In the genomic region with DNA sequence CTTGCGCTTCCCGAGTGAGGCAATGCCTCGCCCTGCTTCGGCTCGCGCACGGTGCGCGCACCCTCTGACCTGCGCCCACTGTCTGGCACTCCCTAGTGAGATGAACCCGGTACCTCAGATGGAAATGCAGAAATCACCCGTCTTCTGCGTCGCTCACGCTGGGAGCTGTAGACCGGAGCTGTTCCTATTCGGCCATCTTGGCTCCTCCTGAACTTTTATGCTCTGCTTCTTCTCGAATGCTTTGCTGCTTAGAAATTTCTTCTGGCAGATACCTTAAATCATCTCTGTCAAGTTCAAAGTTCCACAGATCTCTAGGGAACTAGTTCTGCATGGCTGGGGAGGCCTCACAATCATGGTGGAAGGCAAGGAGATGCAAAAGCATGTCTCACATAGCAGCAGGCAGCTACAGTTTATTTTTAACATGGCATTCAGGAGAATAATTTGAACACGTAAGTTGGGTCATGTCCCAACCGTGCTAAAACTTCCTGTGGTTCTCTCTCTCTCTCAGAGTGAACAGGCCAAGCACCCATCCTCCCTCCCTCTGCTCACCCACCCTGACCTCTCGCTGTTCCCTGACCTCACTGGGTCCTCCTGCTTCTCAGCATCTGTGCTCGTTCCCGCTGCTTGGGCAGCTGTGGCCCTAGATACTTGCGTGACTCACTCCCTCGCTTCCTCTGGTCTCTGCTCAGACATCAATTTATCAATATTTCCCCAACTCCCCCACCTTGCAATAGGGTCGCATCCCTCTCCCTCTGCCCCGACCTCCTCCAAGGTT, we compare ENCODE assay signal across 10 cellular contexts. TPM values are rescaled to one million over a fixed set of nuclear protein-coding genes. Genes with fewer than 3 reads are reported as not detected.
DNase-seq lines count a peak whose midpoint lies in the region; ATAC-seq, FAIRE-seq and TF ChIP-seq lines count a peak whose summit lies in the region.
"Not testable (repeated sequence)": the region's sequence is repeated elsewhere in the genome, so short reads cannot be mapped to it uniquely, and the experiment has no call there.
"Had no signal": no experiment of that assay in that cellular context is flagged by ENCODE, and none has a peak within 500 bp of the region (broad histone marks: within the 10 kb centered on the region; RNA-seq: fewer than 3 reads in every experiment).

No MANE protein-coding gene starts in this region.

- H3K36me3 ChIP-seq in GM12878 (ENCODE audit: control insufficient read depth in 2 of 2, insufficient read depth in 2 of 2, low read length in 1 of 2); thoracic aorta: not testable (repeated sequence)

- H3K4me3 Mint-ChIP-seq in Calu3 (ENCODE audit: low read depth, unreplicated experiment) (peak overlapping the region; percentile 70), IgD-negative memory B cell (peak overlapping the region in 3 of 4 donors; percentile 73 to 88 (median 76)), glutamatergic neuron (ENCODE audit: unreplicated experiment) (peak overlapping the region; percentile 38), neural crest cell (peak overlapping the region; percentile 84)

- not testable (repeated sequence) for TF ChIP-seq POLR2A in GM12878 (IDR thresholded peaks at IDR 0.05; ENCODE audit: low read depth, low read length)

- H3K4me3 ChIP-seq in GM12878 (0 out of 2 replicates have a peak overlapping the region, but pooled peaks have one; percentile 26), thoracic aorta (peak overlapping the region; percentile 64)

- TF ChIP-seq CTCF in Calu3 (IDR thresholded peaks at IDR 0.05; ENCODE audit: unreplicated experiment); VCaP (conservative IDR thresholded peaks at IDR 0.05); GM12878 (IDR thresholded peaks at IDR 0.05 in 2 of 3, conservative IDR thresholded peaks at IDR 0.05 in 1 of 3; ENCODE audit: control insufficient read depth in 2 of 3, extremely low read depth in 1 of 3, insufficient read depth in 1 of 3, low read depth in 3 of 3, low read length in 3 of 3); glutamatergic neuron (IDR thresholded peaks at IDR 0.05; ENCODE audit: partially characterized antibody, unreplicated experiment); neural crest cell (conservative IDR thresholded peaks at IDR 0.05); thoracic aorta (IDR thresholded peaks at IDR 0.05): not testable (repeated sequence)

- WGBS in GM12878 (ENCODE audit: insufficient coverage, insufficient replicate concordance, low lambda C conversion rate, missing lambda C conversion rate): 18% methylated on average over 11 of the region's 27 CpGs

- H3K4me2 ChIP-seq in GM12878 (ENCODE audit: control insufficient read depth, insufficient read depth): peak overlapping the region; percentile 25; the same call in 1 of the 2 replicates

- FAIRE-seq in GM12878 (lab: Jason Lieb, UNC): not testable (repeated sequence)

- peak overlapping the region; percentile 66 for H3K27ac ChIP-seq in VCaP
- not testable (repeated sequence) for H3K27ac ChIP-seq in GM12878 (ENCODE audit: control insufficient read depth, insufficient read depth); thoracic aorta

- not testable (repeated sequence) for H3K79me2 ChIP-seq in GM12878 (ENCODE audit: control insufficient read depth, insufficient read depth, low read length)

- not testable (repeated sequence) for H3K4me1 ChIP-seq in GM12878 (ENCODE audit: control insufficient read depth, insufficient read depth, low read length); thoracic aorta (ENCODE audit: control insufficient read depth in 1 of 2, low read depth in 2 of 2)

- not testable (repeated sequence) for H3K36me3 Mint-ChIP-seq in Calu3 (ENCODE audit: insufficient read depth, unreplicated experiment); IgD-negative memory B cell; glutamatergic neuron (ENCODE audit: unreplicated experiment); neural crest cell (ENCODE audit: low read depth)

- intact Hi-C loops in Calu3 (cut with micrococcal nuclease; ENCODE audit: unreplicated experiment); GM12878 (cut with micrococcal nuclease; ENCODE audit: unreplicated experiment); left colon (cut with DNase I, micrococcal nuclease): not testable (repeated sequence)

- in situ Hi-C loops in GM12878 (cut with MboI): not testable (repeated sequence)

- H3K4me1 Mint-ChIP-seq in Calu3 (ENCODE audit: low read depth, unreplicated experiment) (peaks cover 17% of the 10 kb centered on the region), IgD-negative memory B cell (peaks cover 7 to 12% (median 12%) of the 10 kb centered on the region in 3 donors), neural crest cell (peaks cover 22% of the 10 kb centered on the region)
- not testable (repeated sequence) for H3K4me1 Mint-ChIP-seq in glutamatergic neuron (ENCODE audit: low read depth, unreplicated experiment)

- CTCF ChIA-PET in Calu3 (lab: Charles Lee); GM12878 (lab: Yijun Ruan, JAX): not testable (repeated sequence)

- H3K9ac ChIP-seq in GM12878 (ENCODE audit: control insufficient read depth, insufficient read depth, low read length): not testable (repeated sequence)

- H3K27ac Mint-ChIP-seq in Calu3 (ENCODE audit: unreplicated experiment): peak overlapping the region; percentile 40
- peak overlapping the region in 2 of 3 donors; percentile 39 to 78 for H3K27ac Mint-ChIP-seq in IgD-negative memory B cell
- H3K27ac Mint-ChIP-seq in glutamatergic neuron (ENCODE audit: unreplicated experiment): not testable (repeated sequence)
- peak overlapping the region; percentile 96 for H3K27ac Mint-ChIP-seq in neural crest cell (ENCODE audit: unreplicated experiment)

- not testable (repeated sequence) for H4K20me1 ChIP-seq in GM12878 (ENCODE audit: control insufficient read depth, insufficient read depth)

- TF ChIP-seq RAD21 in GM12878 (IDR thresholded peaks at IDR 0.05; ENCODE audit: insufficient read depth, low read depth, low read length): not testable (repeated sequence)

- H3K27me3 Mint-ChIP-seq in Calu3 (ENCODE audit: unreplicated experiment); IgD-negative memory B cell; glutamatergic neuron (ENCODE audit: unreplicated experiment); neural crest cell (ENCODE audit: low read depth): not testable (repeated sequence)

- not testable (repeated sequence) for DNase-seq in Calu3; GM12878 (ENCODE audit: low read depth, low spot score); glutamatergic neuron; left colon; neural crest cell (ENCODE audit: low read depth, low spot score); thoracic aorta (ENCODE audit: low spot score)

- BruUV-seq in Calu3 (replicated peaks; lab: Mats Ljungman, UMichigan); GM12878 (replicated peaks; lab: Mats Ljungman, UMichigan): not testable (repeated sequence)

- not testable (repeated sequence) for H3K9me3 Mint-ChIP-seq in Calu3 (ENCODE audit: low read depth, unreplicated experiment); IgD-negative memory B cell; glutamatergic neuron (ENCODE audit: unreplicated experiment); neural crest cell

- H2AFZ ChIP-seq in GM12878 (ENCODE audit: control insufficient read depth, low read depth, low read length): peak overlapping the region; percentile 55

- ATAC-seq in GM12878; thoracic aorta (ENCODE audit: insufficient number of reproducible peaks, low FRiP score, low read depth): not testable (repeated sequence)
- peak; percentile 34 for ATAC-seq in left colon

- RAD21 ChIA-PET in GM12878 (lab: Charles Lee; ENCODE audit: unreplicated experiment): not testable (repeated sequence)

- not testable (repeated sequence) for H3K9me3 ChIP-seq in GM12878 (replicated peaks; ENCODE audit: control insufficient read depth, insufficient read depth, low read length); thoracic aorta

- not testable (repeated sequence) for TF ChIP-seq EP300 in GM12878 (IDR thresholded peaks at IDR 0.05; ENCODE audit: borderline replicate concordance in 1 of 2, control insufficient read depth in 1 of 2, low read depth in 2 of 2, low read length in 2 of 2)

- SMC1A ChIA-PET in GM12878 (lab: Charles Lee; ENCODE audit: uncharacterized antibody, unreplicated experiment): not testable (repeated sequence)

- not testable (repeated sequence) for H3K27me3 ChIP-seq in GM12878 (replicated peaks in 1 of 2; ENCODE audit: control insufficient read depth in 2 of 2, insufficient read depth in 2 of 2, low read length in 1 of 2); thoracic aorta (replicated peaks; ENCODE audit: insufficient read depth)

- POLR2A ChIA-PET in GM12878 (lab: Charles Lee): not testable (repeated sequence)

RNA-seq across cellular contexts. Expression of gene ECHDC3, which starts 4.7 kb away (rescaled TPM):
- total RNA-seq in Calu3 (2022) (24.7 and 28.5 TPM in 2 replicates), GM12878 (2014; rRNA removed) (10.0 and 11.8 TPM in 2 replicates), GM12878 (2014; rRNA removed; fragmentation: Illumina TruSeq; extraction: Trizol) (6.0 and 6.9 TPM in 2 replicates), GM12878 (2021) (6.6 and 8.5 TPM in 2 replicates), glutamatergic neuron (ENCODE audit: unreplicated experiment) (11.8 TPM), left colon (10 to 100 TPM; 10.2 to 10.5 TPM), neural crest cell (5.2 and 5.3 TPM in 2 replicates), thoracic aorta (10 to 100 TPM; 12.2 to 21.2 TPM)
- polyA plus RNA-seq in IgD-negative memory B cell (0.73 TPM), GM12878 (2011; rRNA removed) (0.09 and 0.19 TPM in 2 replicates), GM12878 (2014; fragmentation: Illumina TruSeq; extraction: Trizol) (2.4 and 6.0 TPM in 2 replicates), GM12878 (2014; fragmentation: Nextera tagmentation; extraction: Ambion mirVana) (under 1 TPM; 0.16 to 0.47 TPM), GM12878 (2014; rRNA removed) (8.1 and 8.8 TPM in 2 replicates), GM12878 (2016; fragmentation: Nextera tagmentation; extraction: Ambion mirVana) (1 to 10 TPM; 3.8 to 8.0 TPM)
- total RNA-seq in GM12878 (2013; cell fraction: nucleolus; rRNA removed): 0.93 and 2.9 TPM in 2 replicates
- polyA plus RNA-seq in GM12878 (2011; ENCODE audit: low read depth): 3.6 TPM
- polyA plus RNA-seq in GM12878 (2011; cell fraction: cytosol; rRNA removed): 0.31 and 0.32 TPM in 2 replicates
- 0.30 and 0.38 TPM in 2 replicates for polyA plus RNA-seq in GM12878 (2011; cell fraction: nucleus; rRNA removed)
- polyA plus RNA-seq in GM12878 (2012): 3.2 and 7.1 TPM in 2 replicates
- polyA minus RNA-seq in GM12878 (2011; rRNA and poly(A)+ RNA removed): 0.15 TPM in 1 of 2 replicates, not detected in the other
- not detected in 2 replicates for polyA minus RNA-seq in GM12878 (2011; cell fraction: cytosol; rRNA and poly(A)+ RNA removed)
- polyA minus RNA-seq in GM12878 (2011; cell fraction: nucleus; rRNA and poly(A)+ RNA removed): not detected in 2 replicates
- total RNA-seq: PC-9 had no signal
- polyA plus RNA-seq: neural cell had no signal
